Comparison of ENCODE assay signal across 9 cellular contexts in the genomic region with DNA sequence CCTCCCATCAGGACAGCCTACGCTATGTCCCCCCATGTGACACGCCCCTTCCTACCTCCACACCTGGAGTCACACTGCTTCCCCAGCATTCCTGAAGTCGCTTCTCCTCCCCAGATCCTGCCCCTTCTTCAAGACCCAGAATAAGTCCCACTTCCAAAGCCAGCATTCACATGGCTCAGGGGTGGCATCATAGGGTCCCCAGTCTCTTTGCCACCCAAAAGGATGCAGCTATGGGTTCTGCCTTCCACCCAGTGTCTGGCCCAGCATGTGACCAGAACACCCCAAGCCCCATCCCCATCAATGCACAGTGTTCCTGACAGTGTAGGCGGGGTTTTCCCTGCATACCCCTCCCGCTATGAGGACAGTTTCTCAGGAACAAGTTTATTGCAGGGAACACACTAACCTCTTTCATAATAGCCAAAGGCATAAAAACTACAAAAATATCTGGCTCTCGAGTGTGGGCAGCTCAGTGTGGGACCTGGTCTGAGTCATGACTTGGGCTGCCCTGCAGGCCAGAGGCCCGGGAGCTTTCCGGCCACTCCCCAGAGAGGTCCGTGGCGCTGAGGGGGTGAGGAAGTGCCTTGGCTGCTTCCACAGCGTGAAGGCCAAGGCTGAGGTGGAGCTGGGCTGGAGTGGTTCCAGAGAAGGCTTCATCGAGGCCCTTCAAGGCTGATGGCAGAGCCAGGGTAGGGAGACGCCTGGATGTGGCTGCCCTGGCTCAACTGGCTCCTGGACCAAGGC. TPM values are rescaled to one million over a fixed set of nuclear protein-coding genes. Genes with fewer than 3 reads are reported as not detected.
DNase-seq lines count a peak whose midpoint lies in the region; ATAC-seq and TF ChIP-seq lines count a peak whose summit lies in the region.
"Had no signal": no experiment of that assay in that cellular context is flagged by ENCODE, and none has a peak within 500 bp of the region (broad histone marks: within the 10 kb centered on the region; RNA-seq: fewer than 3 reads in every experiment).

No MANE protein-coding gene starts in this region.

- H3K27me3 Mint-ChIP-seq in WTC11 (ENCODE audit: low read depth) = no peaks in the 10 kb centered on the region; the same call in 1 of the 2 replicates

- POLR2A ChIA-PET in WTC11 (lab: Charles Lee) = no interaction called here

- no peaks in the 10 kb centered on the region for H3K9me3 ChIP-seq in gastrocnemius medialis

- no peaks in the 10 kb centered on the region for H3K36me3 ChIP-seq in gastrocnemius medialis

- DNase-seq in ELR (ENCODE audit: low read depth) (peak; percentile 94), WTC11 (ENCODE audit: low spot score) (no peak), cardiac septum (ENCODE audit: low spot score) (peak; percentile 86), gastrocnemius medialis (peak in 1 of 2 donors; percentile 65), NCI-H774 (lab: John Stamatoyannopoulos, UW) (no peak)

- in situ Hi-C loops in gastrocnemius medialis (cut with MboI; ENCODE audit: low sequenced_read_pairs in 4 of 4) = no loop called here

- CTCF ChIA-PET in WTC11 (lab: Charles Lee) = interaction anchor here (1.0 kb wide), 1 partner anchor 30 kb away, joined by 3 read pairs; no protein-coding TSS in a partner anchor

- TF ChIP-seq POLR2A in gastrocnemius medialis (IDR thresholded peaks at IDR 0.05) = no peak

- H3K27ac ChIP-seq in gastrocnemius medialis = peak overlapping the region in 3 of 4 donors; percentile 34 to 55 (median 50)
- H3K27ac ChIP-seq: SK-N-MC had no signal

- ATAC-seq in WTC11 (no peak), gastrocnemius medialis (peak; percentile 70 to 78), HG03039 (IDR thresholded peaks at IDR 0.05; ENCODE audit: unreplicated experiment) (no peak), GM18870 (IDR thresholded peaks at IDR 0.05; ENCODE audit: unreplicated experiment) (no peak), HG02623 (IDR thresholded peaks at IDR 0.05; ENCODE audit: unreplicated experiment) (no peak)

- TF ChIP-seq CTCF in WTC11 (IDR thresholded peaks at IDR 0.05) = no peak
- TF ChIP-seq CTCF in gastrocnemius medialis (IDR thresholded peaks at IDR 0.05 in 4 of 5, conservative IDR thresholded peaks at IDR 0.05 in 1 of 5) = no peak

- H3K4me1 ChIP-seq in gastrocnemius medialis = peaks cover 9 to 23% of the 10 kb centered on the region in 2 donors

- H3K4me3 ChIP-seq in gastrocnemius medialis = no peak overlapping the region
- H3K4me3 ChIP-seq: SK-N-MC had no signal

- peaks cover 8% of the 10 kb centered on the region; the same call in 1 of the 2 replicates for H3K36me3 Mint-ChIP-seq in WTC11

- no peaks in the 10 kb centered on the region for H3K9me3 Mint-ChIP-seq in WTC11

- H3K4me3 Mint-ChIP-seq in WTC11 = no peak overlapping the region

- intact Hi-C loops in cardiac septum (cut with DNase I) = no loop called here
- intact Hi-C loops in gastrocnemius medialis (cut with DNase I; ENCODE audit: low total_unique reads) = no loop called here

- H3K27ac Mint-ChIP-seq in WTC11 = no peak overlapping the region

- H3K4me1 Mint-ChIP-seq in WTC11 = peaks cover 36% of the 10 kb centered on the region

- no peaks in the 10 kb centered on the region for H3K27me3 ChIP-seq in gastrocnemius medialis

TF ChIP-seq in WTC11, 78 proteins besides CTCF, POLR2A, EP300 and RAD21:
- TF ChIP-seq ZNF423 (CRISPR knock-in tag; IDR thresholded peaks at IDR 0.05) (no peak), SMAD3 (CRISPR knock-in tag; IDR thresholded peaks at IDR 0.05; ENCODE audit: borderline replicate concordance) (no peak), EMX1 (CRISPR knock-in tag; IDR thresholded peaks at IDR 0.05) (no peak), NFATC4 (CRISPR knock-in tag; IDR thresholded peaks at IDR 0.05) (no peak), IRF2 (CRISPR knock-in tag; IDR thresholded peaks at IDR 0.05; ENCODE audit: borderline replicate concordance, low read depth) (no peak)
- TF ChIP-seq, protein P1, sequence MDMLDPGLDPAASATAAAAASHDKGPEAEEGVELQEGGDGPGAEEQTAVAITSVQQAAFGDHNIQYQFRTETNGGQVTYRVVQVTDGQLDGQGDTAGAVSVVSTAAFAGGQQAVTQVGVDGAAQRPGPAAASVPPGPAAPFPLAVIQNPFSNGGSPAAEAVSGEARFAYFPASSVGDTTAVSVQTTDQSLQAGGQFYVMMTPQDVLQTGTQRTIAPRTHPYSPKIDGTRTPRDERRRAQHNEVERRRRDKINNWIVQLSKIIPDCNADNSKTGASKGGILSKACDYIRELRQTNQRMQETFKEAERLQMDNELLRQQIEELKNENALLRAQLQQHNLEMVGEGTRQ (CRISPR knock-in tag; IDR thresholded peaks at IDR 0.05) = 0 out of 2 replicates have a peak, but pooled peaks have one; percentile 13

RNA-seq across cellular contexts. Expression of a gene that starts 5.8 kb away (rescaled TPM):
- total RNA-seq in WTC11 (2021) (0.50 to 0.63 TPM (median 0.62 TPM) in 3 replicates), cardiac septum (16.2 TPM), gastrocnemius medialis (10 to 100 TPM in 3 of 4 donors, 1 to 10 TPM in 1; 5.9 to 29.4 (median 25.9) TPM)

RNA-seq across cellular contexts. Expression of a gene that starts 23.3 kb away (rescaled TPM):
- 20.1 to 23.2 TPM (median 21.7 TPM) in 3 replicates for total RNA-seq in WTC11 (2021)
- 0.13 TPM for total RNA-seq in cardiac septum
- total RNA-seq in gastrocnemius medialis = not detected

RNA-seq across cellular contexts. Expression of a gene that starts 48.9 kb away (rescaled TPM):
- 8.1 to 9.4 TPM (median 8.9 TPM) in 3 replicates for total RNA-seq in WTC11 (2021)
- total RNA-seq in cardiac septum = 4.1 TPM
- total RNA-seq in gastrocnemius medialis = 1 to 10 TPM in 3 of 4 donors, under 1 TPM in 1; 0.62 to 3.9 (median 2.0) TPM

RNA-seq across cellular contexts. Expression of a gene that starts 56.9 kb away (rescaled TPM):
- total RNA-seq in WTC11 (2021) (5.6 to 10.6 TPM (median 6.1 TPM) in 3 replicates), cardiac septum (not detected), gastrocnemius medialis (not detected)

Comparison
In these comparisons a context has a peak if more than half of its experiments do, and no peak if none do; other contexts are left out.
1. DNase-seq: peak in ELR (single experiment) and cardiac septum (single experiment); none in WTC11 (single experiment) and NCI-H774 (single experiment).
2. ATAC-seq: peak in gastrocnemius medialis (2 of 2); none in WTC11 (single experiment), HG03039 (single experiment), GM18870 (single experiment) and HG02623 (single experiment).
3. RNA of a gene that starts 23.3 kb away (total RNA-seq): 20.1 to 23.2 TPM in WTC11; 0.13 TPM in cardiac septum (single experiment) and not detected in gastrocnemius medialis; every median in the first group is over 10 times any median in the second.